Comparison of ENCODE assay signal across 20 cellular contexts in the genomic region with DNA sequence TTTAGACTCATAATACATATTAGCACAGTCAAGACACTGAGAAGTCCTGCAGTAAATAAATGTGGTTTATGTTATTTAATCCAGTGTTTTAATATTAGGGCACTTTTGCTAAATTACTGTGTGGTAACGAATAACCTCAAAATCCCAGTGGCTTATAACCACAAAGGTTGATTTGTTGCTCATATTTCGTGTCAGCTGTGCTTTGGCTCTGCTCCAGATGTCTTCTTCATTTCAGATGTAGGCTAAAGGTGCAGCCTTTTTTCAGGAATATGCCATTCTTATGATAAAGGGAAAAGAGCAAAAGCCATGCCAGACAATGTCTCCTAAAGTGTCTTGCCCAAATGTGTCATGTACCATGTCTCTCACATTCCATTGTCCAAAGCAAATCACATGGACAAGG.
DNase-seq lines count a peak whose midpoint lies in the region; FAIRE-seq lines count a peak whose summit lies in the region.
"Had no signal": no experiment of that assay in that cellular context is flagged by ENCODE, and none has a peak within 500 bp of the region (broad histone marks: within the 10 kb centered on the region; RNA-seq: fewer than 3 reads in every experiment).

No MANE protein-coding gene starts in this region.

- in situ Hi-C loops in G401 (cut with HindIII; ENCODE audit: low sequenced_read_pairs), result no loop called here

- peak; percentile 54 for FAIRE-seq in RCC 7860 (lab: Jason Lieb, UNC)
- FAIRE-seq: A204.1, HTR-8/SVneo had no signal

- DNase-seq in G401 (ENCODE audit: low spot score) (peak; percentile 47), LHCN-M2 (ENCODE audit: low read depth) (peak; percentile 8), RCC 7860 (ENCODE audit: low spot score) (no peak), myocyte (ENCODE audit: low read depth) (peak; percentile 46), midbrain (lab: John Stamatoyannopoulos, UW) (no peak), mesenteric fat pad (ENCODE audit: low spot score) (no peak)
- no peak for DNase-seq in activated CD4-positive, alpha-beta T cell treated with anti-CD3 and anti-CD28 coated beads, Interleukin-2, amount 50 U/mL, for 4 hours
- DNase-seq: ACHN; BE2C; CD4-positive, CD25-positive, alpha-beta regulatory T cell; CD8-positive, alpha-beta memory T cell; COR-L47; DMS 273 treated with DMSO at 0.1 percent for 48 hours; DMS53; GDM1; GOT3; H7; IMR-90 had no signal

Comparison
In these comparisons a context has a peak if more than half of its experiments do, and no peak if none do; other contexts are left out.
1. DNase-seq: peak in G401 (single experiment), LHCN-M2 (single experiment) and myocyte (single experiment); none in RCC 7860 (single experiment), midbrain (single experiment), mesenteric fat pad (single experiment) and activated CD4-positive, alpha-beta T cell treated with anti-CD3 and anti-CD28 coated beads, Interleukin-2, amount 50 U/mL, for 4 hours (0 of 2).